ENCODE assay signal across 9 cellular contexts in the genomic region with DNA sequence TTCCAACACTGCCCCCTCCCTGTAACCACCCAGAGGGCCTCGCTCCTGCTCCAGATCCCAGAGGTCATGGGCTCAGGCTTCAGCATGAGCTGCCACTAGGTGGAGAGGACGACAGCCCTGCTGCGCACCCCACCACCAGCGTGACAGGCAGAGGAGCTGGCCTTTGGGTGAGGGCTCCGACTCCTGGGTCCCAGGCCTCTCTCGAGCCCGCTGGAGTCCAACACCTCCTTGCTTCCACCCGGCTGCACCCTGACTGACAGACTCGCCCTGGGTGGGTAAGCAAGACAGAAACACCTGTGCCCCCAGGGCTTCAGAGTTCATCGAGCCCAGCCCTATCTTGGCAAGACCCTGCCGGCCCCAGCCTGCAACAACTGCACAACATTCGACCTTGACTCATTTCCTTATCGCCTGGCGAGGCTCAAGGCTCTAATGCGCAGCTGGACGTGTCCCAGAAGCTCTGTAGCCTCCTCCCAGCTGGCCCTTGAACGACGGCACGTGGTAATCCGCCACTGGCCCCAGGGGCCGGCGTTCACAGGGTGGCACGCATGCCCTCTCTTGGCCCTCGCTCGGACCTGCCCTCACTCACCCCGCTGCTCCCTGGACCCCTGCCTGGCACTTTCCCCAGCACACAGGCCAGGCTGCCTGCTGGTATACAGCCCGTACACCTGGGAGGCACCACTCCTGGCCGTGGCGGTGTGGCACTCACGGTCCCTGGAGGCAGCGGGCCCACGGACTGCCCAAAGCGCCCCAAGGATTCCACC. TPM values are rescaled to one million over a fixed set of nuclear protein-coding genes. Genes with fewer than 3 reads are reported as not detected.
DNase-seq lines count a peak whose midpoint lies in the region; ATAC-seq, FAIRE-seq and TF ChIP-seq lines count a peak whose summit lies in the region.
"Had no signal": no experiment of that assay in that cellular context is flagged by ENCODE, and none has a peak within 500 bp of the region (broad histone marks: within the 10 kb centered on the region; RNA-seq: fewer than 3 reads in every experiment).

No MANE protein-coding gene starts in this region.

- H3K9ac ChIP-seq in HepG2 (ENCODE audit: insufficient read depth, low read depth, low read length): no peak overlapping the region

- H3K27ac ChIP-seq in brain microvascular endothelial cell (no peak overlapping the region), HepG2 (ENCODE audit: extremely low read length, insufficient read depth, low read length) (peak overlapping the region; percentile 30), upper lobe of left lung (peak overlapping the region; percentile 47 to 78 (median 70))

- CTCF ChIA-PET in HepG2 (lab: Yijun Ruan, JAX; ENCODE audit: low intra/inter-chr PET ratio, low total read pairs): interaction anchor here (1.1 to 2.7 kb wide), 2 partner anchors 74 to 84 kb away, joined by 3 to 14 read pairs; no protein-coding TSS in a partner anchor

- intact Hi-C loops in HepG2 (cut with micrococcal nuclease; ENCODE audit: unreplicated experiment): no loop called here

- H3K79me2 ChIP-seq in HepG2 (ENCODE audit: insufficient read depth, low read length): peaks cover 4% of the 10 kb centered on the region

- no peak overlapping the region for H2AFZ ChIP-seq in HepG2 (ENCODE audit: low read length)

- no peaks in the 10 kb centered on the region for H3K27me3 ChIP-seq in brain microvascular endothelial cell (replicated peaks)
- H3K27me3 ChIP-seq in HepG2 (ENCODE audit: control insufficient read depth in 1 of 2, insufficient read depth in 2 of 2, low read length in 2 of 2): no peaks in the 10 kb centered on the region
- no peaks in the 10 kb centered on the region for H3K27me3 ChIP-seq in upper lobe of left lung

- TF ChIP-seq POLR2A in HepG2 (IDR thresholded peaks at IDR 0.05; ENCODE audit: insufficient read depth in 1 of 2, low read depth in 2 of 2, low read length in 2 of 2) (no peak), upper lobe of left lung (IDR thresholded peaks at IDR 0.05) (no peak)

- TF ChIP-seq RAD21 in HepG2 (CRISPR knock-in tag; IDR thresholded peaks at IDR 0.05): peak; percentile 74; the same call in 1 of the 2 replicates

- DNase-seq in activated effector memory CD4-positive, alpha-beta T cell treated with anti-CD3 and anti-CD28 coated beads, Interleukin-2, amount 50 U/mL, for 16 hours: peak; percentile 63
- DNase-seq in activated effector memory CD4-positive, alpha-beta T cell treated with Interleukin-2 at 50 U/mL for 16 hours: no peak
- DNase-seq in brain microvascular endothelial cell (no peak), HepG2 (ENCODE audit: low spot score) (peak; percentile 71), upper lobe of left lung (peak in 1 of 2 donors; percentile 66), hippocampal formation (lab: John Stamatoyannopoulos, UW) (no peak), NCI-H446 treated with DMSO at 0.1 percent for 48 hours (lab: John Stamatoyannopoulos, UW) (no peak), NCI-H187 (lab: John Stamatoyannopoulos, UW) (no peak)

- H3K36me3 ChIP-seq in brain microvascular endothelial cell (replicated peaks) (peaks cover 53% of the 10 kb centered on the region), HepG2 (replicated peaks in 1 of 2; ENCODE audit: control insufficient read depth in 1 of 2, insufficient read depth in 2 of 2, low read length in 2 of 2) (peaks cover 1 to 9% of the 10 kb centered on the region in 2 experiments; a peak in 3 of 5 replicates), upper lobe of left lung (peaks cover 12 to 67% (median 56%) of the 10 kb centered on the region in 4 donors)

- no peaks in the 10 kb centered on the region for H4K20me1 ChIP-seq in HepG2 (ENCODE audit: insufficient read depth, low read length)

- no peaks in the 10 kb centered on the region for H3K9me3 ChIP-seq in HepG2 (ENCODE audit: low read length)
- H3K9me3 ChIP-seq in upper lobe of left lung: no peaks in the 10 kb centered on the region

- peaks cover 48% of the 10 kb centered on the region for H3K4me1 ChIP-seq in HepG2 (ENCODE audit: insufficient read depth, low read length)
- H3K4me1 ChIP-seq in upper lobe of left lung: peaks cover 49 to 70% (median 60%) of the 10 kb centered on the region in 4 donors

- TF ChIP-seq CTCF in brain microvascular endothelial cell (IDR thresholded peaks at IDR 0.05; ENCODE audit: low read depth, low read length, missing control alignments) (peak; percentile 49), HepG2 (CRISPR knock-in tag; IDR thresholded peaks at IDR 0.05) (peak; percentile 86), upper lobe of left lung (IDR thresholded peaks at IDR 0.05) (peak in 5 of 6 experiments; percentile 27 to 54 (median 30))

- BruUV-seq in HepG2 (replicated peaks; lab: Mats Ljungman, UMichigan): no TSS peak

- ATAC-seq in HepG2 (peak; percentile 73), upper lobe of left lung (ENCODE audit: low FRiP score in 2 of 2) (peak in 1 of 2 donors; percentile 1)
- ATAC-seq: activated T-helper 17 cell treated with anti-CD3 and anti-CD28 coated beads, Interleukin-2, amount 50 U/mL, for 72 hours had no signal

- 84% methylated on average over 20 of the region's 33 CpGs for WGBS in HepG2 (ENCODE audit: low lambda C conversion rate)
- WGBS in upper lobe of left lung, 2 donors: 75 to 76% methylated on average over 2 to 33 of the region's 33 CpGs

- in situ Hi-C loops in brain microvascular endothelial cell (cut with HindIII; ENCODE audit: low pct_ligation_motif_present, low sequenced_read_pairs): no loop called here
- in situ Hi-C loops in HepG2 (cut with HindIII; ENCODE audit: extremely low pct_ligation_motif_present, low pct_unique_long_range_greater_than_20kb): loop anchor here (5.0 to 25.0 kb wide), 2 partner anchors 79 to 369 kb away; a partner anchor contains a TSS

- no peak for FAIRE-seq in HepG2 (lab: Jason Lieb, UNC)

- POLR2A ChIA-PET in HepG2 (lab: Yijun Ruan, JAX): interaction anchor here (1.0 to 1.1 kb wide), 2 partner anchors 25 to 98 kb away, joined by 3 read pairs; no protein-coding TSS in a partner anchor

- TF ChIP-seq EP300 in HepG2 (IDR thresholded peaks at IDR 0.05; ENCODE audit: low read depth in 2 of 2, low read length in 2 of 2): no peak
- TF ChIP-seq EP300 in HepG2 (CRISPR knock-in tag; IDR thresholded peaks at IDR 0.05; ENCODE audit: borderline replicate concordance): no peak
- no peak for TF ChIP-seq EP300 in upper lobe of left lung (IDR thresholded peaks at IDR 0.05)

- no peak overlapping the region for H3K4me3 ChIP-seq in brain microvascular endothelial cell (ENCODE audit: low read depth, low read length)
- H3K4me3 ChIP-seq in HepG2 (replicated peaks in 1 of 3; ENCODE audit: insufficient read depth in 1 of 3, low read depth in 2 of 3, low read length in 3 of 3): peak overlapping the region in 1 of 3 experiments; percentile 34; a peak in 1 of 6 replicates
- no peak overlapping the region for H3K4me3 ChIP-seq in upper lobe of left lung

- H3K4me2 ChIP-seq in HepG2 (ENCODE audit: low read depth, low read length): peak overlapping the region; percentile 34

RNA-seq across cellular contexts. Expression of a gene that starts 28.0 kb away (rescaled TPM):
- 5.3 TPM in 2 replicates for total RNA-seq in HepG2 (2016; rRNA removed; fragmentation: Illumina TruSeq; extraction: Trizol)
- total RNA-seq in HepG2 (2016; cell fraction: cytosol; rRNA removed; fragmentation: Illumina TruSeq; extraction: Trizol; ENCODE audit: low read depth): 1.5 and 1.6 TPM in 2 replicates
- 4.0 and 5.3 TPM in 2 replicates for total RNA-seq in HepG2 (2016; cell fraction: insoluble cytoplasmic fraction; rRNA removed; fragmentation: Illumina TruSeq; extraction: Trizol)
- 5.1 and 5.2 TPM in 2 replicates for total RNA-seq in HepG2 (2016; cell fraction: membrane; rRNA removed; fragmentation: Illumina TruSeq; extraction: Trizol)
- 3.6 and 4.5 TPM in 2 replicates for total RNA-seq in HepG2 (2016; cell fraction: nucleus; rRNA removed; fragmentation: Illumina TruSeq; extraction: Trizol)
- 4.6 and 4.8 TPM in 2 replicates for polyA plus RNA-seq in HepG2 (2011; rRNA removed)
- polyA plus RNA-seq in HepG2 (2011; cell fraction: cytosol; rRNA removed): 7.4 and 7.7 TPM in 2 replicates
- polyA plus RNA-seq in HepG2 (2011; cell fraction: nucleus; rRNA removed): 7.8 and 10.1 TPM in 2 replicates
- polyA plus RNA-seq in HepG2 (2012): 4.7 and 5.8 TPM in 2 replicates
- polyA plus RNA-seq in HepG2 (2016; cell fraction: cytosol; fragmentation: Illumina TruSeq; extraction: Trizol; ENCODE audit: low read depth): 1.9 and 2.0 TPM in 2 replicates
- polyA plus RNA-seq in HepG2 (2016; cell fraction: insoluble cytoplasmic fraction; fragmentation: Illumina TruSeq; extraction: Trizol; ENCODE audit: low read depth): 6.9 and 8.5 TPM in 2 replicates
- polyA plus RNA-seq in HepG2 (2016; cell fraction: membrane; fragmentation: Illumina TruSeq; extraction: Trizol; ENCODE audit: low read depth): 4.4 and 4.6 TPM in 2 replicates
- polyA plus RNA-seq in HepG2 (2016; cell fraction: nucleus; fragmentation: Illumina TruSeq; extraction: Trizol; ENCODE audit: insufficient read depth, low read depth): 8.1 and 10.3 TPM in 2 replicates
- 7.0 and 9.7 TPM in 2 replicates for polyA minus RNA-seq in HepG2 (2011; rRNA and poly(A)+ RNA removed; ENCODE audit: low replicate concordance)
- polyA minus RNA-seq in HepG2 (2011; cell fraction: cytosol; rRNA and poly(A)+ RNA removed): 6.2 and 6.3 TPM in 2 replicates
- polyA minus RNA-seq in HepG2 (2011; cell fraction: nucleus; rRNA and poly(A)+ RNA removed): 8.0 and 8.7 TPM in 2 replicates
- 10 to 100 TPM; 41.2 to 93.2 (median 64.0) TPM for total RNA-seq in upper lobe of left lung

RNA-seq across cellular contexts. Expression of a gene that starts 32.6 kb away (rescaled TPM):
- 8.2 and 18.4 TPM in 2 replicates for total RNA-seq in HepG2 (2016; rRNA removed; fragmentation: Illumina TruSeq; extraction: Trizol)
- total RNA-seq in HepG2 (2016; cell fraction: cytosol; rRNA removed; fragmentation: Illumina TruSeq; extraction: Trizol; ENCODE audit: low read depth): 2.2 and 2.5 TPM in 2 replicates
- 6.5 and 17.6 TPM in 2 replicates for total RNA-seq in HepG2 (2016; cell fraction: insoluble cytoplasmic fraction; rRNA removed; fragmentation: Illumina TruSeq; extraction: Trizol)
- 4.3 and 5.1 TPM in 2 replicates for total RNA-seq in HepG2 (2016; cell fraction: membrane; rRNA removed; fragmentation: Illumina TruSeq; extraction: Trizol)
- 19.5 and 20.1 TPM in 2 replicates for total RNA-seq in HepG2 (2016; cell fraction: nucleus; rRNA removed; fragmentation: Illumina TruSeq; extraction: Trizol)
- 25.5 and 36.0 TPM in 2 replicates for polyA plus RNA-seq in HepG2 (2011; rRNA removed)
- 5.2 and 9.3 TPM in 2 replicates for polyA plus RNA-seq in HepG2 (2011; cell fraction: cytosol; rRNA removed)
- polyA plus RNA-seq in HepG2 (2011; cell fraction: nucleus; rRNA removed): 174 and 222 TPM in 2 replicates
- polyA plus RNA-seq in HepG2 (2012): 10.1 and 13.1 TPM in 2 replicates
- polyA plus RNA-seq in HepG2 (2016; cell fraction: cytosol; fragmentation: Illumina TruSeq; extraction: Trizol; ENCODE audit: low read depth): 0.78 and 1.1 TPM in 2 replicates
- 6.1 and 6.5 TPM in 2 replicates for polyA plus RNA-seq in HepG2 (2016; cell fraction: insoluble cytoplasmic fraction; fragmentation: Illumina TruSeq; extraction: Trizol; ENCODE audit: low read depth)
- polyA plus RNA-seq in HepG2 (2016; cell fraction: membrane; fragmentation: Illumina TruSeq; extraction: Trizol; ENCODE audit: low read depth): 2.0 and 2.2 TPM in 2 replicates
- polyA plus RNA-seq in HepG2 (2016; cell fraction: nucleus; fragmentation: Illumina TruSeq; extraction: Trizol; ENCODE audit: insufficient read depth, low read depth): 42.8 and 47.4 TPM in 2 replicates
- 51.3 and 57.2 TPM in 2 replicates for polyA minus RNA-seq in HepG2 (2011; rRNA and poly(A)+ RNA removed; ENCODE audit: low replicate concordance)
- polyA minus RNA-seq in HepG2 (2011; cell fraction: cytosol; rRNA and poly(A)+ RNA removed): 5.3 and 6.5 TPM in 2 replicates
- polyA minus RNA-seq in HepG2 (2011; cell fraction: nucleus; rRNA and poly(A)+ RNA removed): 28.3 and 30.6 TPM in 2 replicates
- 100 to 1,000 TPM in 1 of 6 donors, 10 to 100 TPM in 5; 34.2 to 137 (median 46.9) TPM for total RNA-seq in upper lobe of left lung

Comparison
In these comparisons a context has a peak if more than half of its experiments do, and no peak if none do; other contexts are left out.
1. DNase-seq: peak in activated effector memory CD4-positive, alpha-beta T cell treated with anti-CD3 and anti-CD28 coated beads, Interleukin-2, amount 50 U/mL, for 16 hours (single experiment) and HepG2 (single experiment); none in activated effector memory CD4-positive, alpha-beta T cell treated with Interleukin-2 at 50 U/mL for 16 hours (single experiment), brain microvascular endothelial cell (single experiment), hippocampal formation (0 of 2), NCI-H446 treated with DMSO at 0.1 percent for 48 hours (single experiment) and NCI-H187 (0 of 2).
2. CTCF ChIP-seq: peak in every context shown above with its lines; median percentile 86 in HepG2; 49 in brain microvascular endothelial cell; 30 in upper lobe of left lung.
3. RNA of a gene that starts 28.0 kb away (total RNA-seq): 41.2 to 93.2 TPM in upper lobe of left lung; 1.5 to 5.3 TPM in HepG2; every median in the first group is over 4 times any median in the second.